21 cellular contexts compared by ENCODE assay signal in genomic region chr10:69963178-69963834, GRCh38.
"Had no signal": no experiment of that assay in that cellular context is flagged by ENCODE, and none has a peak within 500 bp of the region (broad histone marks: within the 10 kb centered on the region; RNA-seq: fewer than 3 reads in every experiment).

No MANE protein-coding gene starts in this region.

- ATAC-seq: effector memory CD8-positive, alpha-beta T cell; gastrocnemius medialis; heart right ventricle; naive thymus-derived CD8-positive, alpha-beta T cell; right cardiac atrium had no signal

- H3K27me3 ChIP-seq: ascending aorta, breast epithelium, gastrocnemius medialis had no signal

- H3K36me3 ChIP-seq: ascending aorta, breast epithelium, gastrocnemius medialis, heart right ventricle, thoracic aorta had no signal

- H3K4me1 Mint-ChIP-seq: activated CD4-positive, alpha-beta T cell treated with anti-CD3 and anti-CD28 coated beads, Interleukin-2, amount 10 ng/mL, durations not matched to agents 7 days and 5 days; activated naive CD4-positive, alpha-beta T cell treated with anti-CD3 and anti-CD28 coated beads, Interleukin-2, amount 10 ng/mL, durations not matched to agents 7 days and 5 days had no signal

- DNase-seq: activated CD4-positive, alpha-beta T cell treated with anti-CD3 and anti-CD28 coated beads, Interleukin-2, amount 10 ng/mL, durations not matched to agents 7 days and 5 days; activated CD4-positive, CD25-positive, alpha-beta regulatory T cell; activated naive CD4-positive, alpha-beta T cell treated with anti-CD3 and anti-CD28 coated beads, Interleukin-2, amount 10 ng/mL, durations not matched to agents 7 days and 5 days; activated T-cell treated with anti-CD3 and anti-CD28 coated beads, Interleukin-2, amount 50 U/mL, for 24 hours; dermis blood vessel endothelial cell; effector memory CD8-positive, alpha-beta T cell; gastrocnemius medialis; heart right ventricle; naive thymus-derived CD8-positive, alpha-beta T cell; occipital lobe; right cardiac atrium; small intestine; stimulated activated CD4-positive, alpha-beta T cell treated with anti-CD3 and anti-CD28 coated beads, Interleukin-4, amount 100 ng/mL, for 4 hours; stimulated activated CD8-positive, alpha-beta memory T cell treated with anti-CD3 and anti-CD28 coated beads, Interleukin-4, amount 100 ng/mL, for 48 hours; SW 1271 had no signal

- H3K9me3 ChIP-seq: ascending aorta, breast epithelium, gastrocnemius medialis, heart right ventricle, thoracic aorta had no signal

- H3K4me3 Mint-ChIP-seq: activated CD4-positive, alpha-beta T cell treated with anti-CD3 and anti-CD28 coated beads, Interleukin-2, amount 10 ng/mL, durations not matched to agents 7 days and 5 days; activated naive CD4-positive, alpha-beta T cell treated with anti-CD3 and anti-CD28 coated beads, Interleukin-2, amount 10 ng/mL, durations not matched to agents 7 days and 5 days; activated T-cell treated with anti-CD3 and anti-CD28 coated beads, Interleukin-2, amount 50 U/mL, for 24 hours; effector memory CD8-positive, alpha-beta T cell; naive thymus-derived CD8-positive, alpha-beta T cell; stimulated activated naive CD8-positive, alpha-beta T cell treated with anti-CD3 and anti-CD28 coated beads, Interleukin-15, Interleukin-2, amounts not matched to agents 100 ng/mL and 50 ng/mL, for 24 hours had no signal

- H3K4me3 ChIP-seq: ascending aorta, breast epithelium, gastrocnemius medialis, heart right ventricle, thoracic aorta had no signal

- H3K27ac ChIP-seq: ascending aorta, breast epithelium, epithelial cell of prostate, gastrocnemius medialis, heart right ventricle, thoracic aorta had no signal

- H3K27ac Mint-ChIP-seq: activated CD4-positive, alpha-beta T cell treated with anti-CD3 and anti-CD28 coated beads, Interleukin-2, amount 10 ng/mL, durations not matched to agents 7 days and 5 days; activated naive CD4-positive, alpha-beta T cell treated with anti-CD3 and anti-CD28 coated beads, Interleukin-2, amount 10 ng/mL, durations not matched to agents 7 days and 5 days; activated T-cell treated with anti-CD3 and anti-CD28 coated beads, Interleukin-2, amount 50 U/mL, for 24 hours; effector memory CD8-positive, alpha-beta T cell; naive thymus-derived CD8-positive, alpha-beta T cell; progenitor cell of endocrine pancreas; stimulated activated naive CD8-positive, alpha-beta T cell treated with anti-CD3 and anti-CD28 coated beads, Interleukin-15, Interleukin-2, amounts not matched to agents 100 ng/mL and 50 ng/mL, for 24 hours had no signal

- H3K4me1 ChIP-seq: ascending aorta, breast epithelium, gastrocnemius medialis had no signal

- H3K9me3 Mint-ChIP-seq: activated CD4-positive, alpha-beta T cell treated with anti-CD3 and anti-CD28 coated beads, Interleukin-2, amount 10 ng/mL, durations not matched to agents 7 days and 5 days; activated naive CD4-positive, alpha-beta T cell treated with anti-CD3 and anti-CD28 coated beads, Interleukin-2, amount 10 ng/mL, durations not matched to agents 7 days and 5 days; activated T-cell treated with anti-CD3 and anti-CD28 coated beads, Interleukin-2, amount 50 U/mL, for 24 hours; effector memory CD8-positive, alpha-beta T cell; stimulated activated naive CD8-positive, alpha-beta T cell treated with anti-CD3 and anti-CD28 coated beads, Interleukin-15, Interleukin-2, amounts not matched to agents 100 ng/mL and 50 ng/mL, for 24 hours had no signal

- H3K36me3 Mint-ChIP-seq: activated naive CD4-positive, alpha-beta T cell treated with anti-CD3 and anti-CD28 coated beads, Interleukin-2, amount 10 ng/mL, durations not matched to agents 7 days and 5 days; naive thymus-derived CD8-positive, alpha-beta T cell had no signal
